Comparison of ENCODE assay signal across 8 cellular contexts in genomic region chr9:21709464-21710058, GRCh38.
DNase-seq lines count a peak whose midpoint lies in the region; ATAC-seq, FAIRE-seq and TF ChIP-seq lines count a peak whose summit lies in the region.

No MANE protein-coding gene starts in this region.

- H3K9ac ChIP-seq in kidney (ENCODE audit: low read length in 2 of 2): no peak overlapping the region

- no peaks in the 10 kb centered on the region for H3K36me3 Mint-ChIP-seq in CD8-positive, alpha-beta memory T cell

- peak overlapping the region in 1 of 8 donors; percentile 62 for H3K27ac Mint-ChIP-seq in CD8-positive, alpha-beta memory T cell

- ATAC-seq in GM19324 (IDR thresholded peaks at IDR 0.05; ENCODE audit: low FRiP score, unreplicated experiment) (peak; percentile 73), HG03520 (IDR thresholded peaks at IDR 0.05; ENCODE audit: unreplicated experiment) (peak; percentile 63), HG03457 (IDR thresholded peaks at IDR 0.05; ENCODE audit: unreplicated experiment) (no peak)

- no peak overlapping the region for H3K4me3 ChIP-seq in CD8-positive, alpha-beta memory T cell (ENCODE audit: low read length)
- H3K4me3 ChIP-seq in SJCRH30 (no peak overlapping the region; the same call in 1 of the 2 replicates), astrocyte of the cerebellum (ENCODE audit: low read depth, low read length) (no peak overlapping the region), kidney (ENCODE audit: low read length in 2 of 2) (no peak overlapping the region)

- H3K9me3 ChIP-seq in CD8-positive, alpha-beta memory T cell (ENCODE audit: low read length): no peaks in the 10 kb centered on the region
- H3K9me3 ChIP-seq in SJCRH30 (replicated peaks) (no peaks in the 10 kb centered on the region), kidney (ENCODE audit: control insufficient read depth in 1 of 2, low read length in 2 of 2) (no peaks in the 10 kb centered on the region)

- no peaks in the 10 kb centered on the region for H3K27me3 ChIP-seq in CD8-positive, alpha-beta memory T cell (ENCODE audit: insufficient read depth, low read length, poor library complexity, severe bottlenecking)
- H3K27me3 ChIP-seq in SJCRH30: no peaks in the 10 kb centered on the region

- H3K4me1 Mint-ChIP-seq in CD8-positive, alpha-beta memory T cell: peaks cover 0 to 23% (median 3%) of the 10 kb centered on the region in 3 donors

- POLR2A ChIA-PET in CD8-positive, alpha-beta memory T cell (lab: Charles Lee): interaction anchor here (0.6 kb wide), 1 partner anchor 571 kb away, joined by 3 read pairs; no protein-coding TSS in a partner anchor

- H3K4me3 Mint-ChIP-seq in CD8-positive, alpha-beta memory T cell: no peak overlapping the region

- H3K27ac ChIP-seq in CD8-positive, alpha-beta memory T cell (ENCODE audit: low read depth, low read length): no peak overlapping the region
- H3K27ac ChIP-seq in SJCRH30: no peak overlapping the region
- H3K27ac ChIP-seq in kidney (ENCODE audit: low read depth in 2 of 2, low read length in 2 of 2): no peak overlapping the region

- TF ChIP-seq CTCF in astrocyte of the cerebellum (IDR thresholded peaks at IDR 0.05; ENCODE audit: low read depth, low read length, missing control alignments): peak; percentile 79
- TF ChIP-seq CTCF in kidney (IDR thresholded peaks at IDR 0.05; ENCODE audit: borderline replicate concordance, extremely low read depth, insufficient read depth): peak; percentile 71

- H3K9me3 Mint-ChIP-seq in CD8-positive, alpha-beta memory T cell: no peaks in the 10 kb centered on the region

- in situ Hi-C loops in astrocyte of the cerebellum (cut with HindIII; ENCODE audit: low sequenced_read_pairs): no loop called here

- peak; percentile 19 for FAIRE-seq in kidney (lab: Jason Lieb, UNC)

- peaks cover 5 to 9% of the 10 kb centered on the region in 2 donors for H3K27me3 Mint-ChIP-seq in CD8-positive, alpha-beta memory T cell

- DNase-seq in CD8-positive, alpha-beta memory T cell: peak; percentile 31 to 66 (median 41)
- DNase-seq in SJCRH30 (peak; percentile 42 to 72), astrocyte of the cerebellum (ENCODE audit: low read depth) (no peak), kidney (no peak)
- DNase-seq in stimulated activated CD4-positive, alpha-beta T cell treated with anti-CD3 and anti-CD28 coated beads, TNF-alpha, amount 100 ng/mL, for 1 hour (ENCODE audit: low read depth in 3 of 3, low spot score in 1 of 3): peak; percentile 13 to 34 (median 29)

- H3K36me3 ChIP-seq in CD8-positive, alpha-beta memory T cell (ENCODE audit: insufficient read depth, low read length): no peaks in the 10 kb centered on the region
- H3K36me3 ChIP-seq in SJCRH30 (no peaks in the 10 kb centered on the region), kidney (ENCODE audit: control insufficient read depth in 1 of 2, insufficient read depth in 2 of 2, low read length in 2 of 2) (no peaks in the 10 kb centered on the region)

- CTCF ChIA-PET in CD8-positive, alpha-beta memory T cell (lab: Charles Lee): interaction anchor here (0.7 to 4.2 kb wide), 20 partner anchors 8 to 474 kb away, joined by 3 to 36 read pairs (median 4); no protein-coding TSS in a partner anchor

- intact Hi-C loops in kidney (cut with DNase I): no loop called here

- no peaks in the 10 kb centered on the region for H3K4me1 ChIP-seq in CD8-positive, alpha-beta memory T cell (ENCODE audit: insufficient read depth, low read length)
- peaks cover 5% of the 10 kb centered on the region for H3K4me1 ChIP-seq in SJCRH30
- H3K4me1 ChIP-seq in kidney (ENCODE audit: control insufficient read depth in 1 of 2, insufficient read depth in 1 of 2, low read depth in 1 of 2, low read length in 2 of 2): no peaks in the 10 kb centered on the region

Comparison
In these comparisons a context has a peak if more than half of its experiments do, and no peak if none do; other contexts are left out.
1. DNase-seq: peak in CD8-positive, alpha-beta memory T cell (5 of 5), SJCRH30 (2 of 2) and stimulated activated CD4-positive, alpha-beta T cell treated with anti-CD3 and anti-CD28 coated beads, TNF-alpha, amount 100 ng/mL, for 1 hour (3 of 3); none in astrocyte of the cerebellum (single experiment) and kidney (single experiment).